In the genomic region with DNA sequence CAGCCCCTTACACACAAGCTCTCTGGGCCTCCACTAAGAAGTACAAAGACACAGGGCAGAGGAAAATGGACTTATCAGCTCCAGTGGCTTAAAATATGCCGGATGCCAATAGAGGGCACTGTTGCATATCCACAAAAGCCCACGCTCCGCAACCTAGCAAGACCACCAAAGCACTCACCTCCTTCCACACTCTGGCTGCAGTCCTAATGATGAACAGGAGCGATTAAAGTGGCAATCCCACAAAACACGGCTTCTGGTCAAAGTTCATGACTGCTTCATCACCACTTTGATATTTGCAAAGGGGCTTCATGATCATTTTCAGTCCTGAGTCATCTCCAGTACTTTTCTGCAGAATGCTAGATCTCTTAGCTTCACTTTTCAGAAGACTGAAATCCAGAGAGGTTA, we compare ENCODE assay signal across 8 cellular contexts.
DNase-seq lines count a peak whose midpoint lies in the region; ATAC-seq and TF ChIP-seq lines count a peak whose summit lies in the region.

No MANE protein-coding gene starts in this region.

- H3K4me1 Mint-ChIP-seq in activated CD8-positive, alpha-beta memory T cell treated with anti-CD3 and anti-CD28 coated beads, Interleukin-2, amount 10 ng/mL, durations not matched to agents 7 days and 5 days = peaks cover 74% of the 10 kb centered on the region

- no peak overlapping the region for H3K4me3 Mint-ChIP-seq in activated CD8-positive, alpha-beta memory T cell treated with anti-CD3 and anti-CD28 coated beads, Interleukin-2, amount 10 ng/mL, durations not matched to agents 7 days and 5 days

- ATAC-seq in activated CD8-positive, alpha-beta memory T cell treated with anti-CD3 and anti-CD28 coated beads, Interleukin-2, amount 10 ng/mL, durations not matched to agents 7 days and 5 days = no peak
- ATAC-seq in HG02678 (IDR thresholded peaks at IDR 0.05; ENCODE audit: unreplicated experiment) (no peak), HG02938 (IDR thresholded peaks at IDR 0.05; ENCODE audit: unreplicated experiment) (no peak)

- H3K36me3 Mint-ChIP-seq in activated CD8-positive, alpha-beta memory T cell treated with anti-CD3 and anti-CD28 coated beads, Interleukin-2, amount 10 ng/mL, durations not matched to agents 7 days and 5 days = peaks cover 2% of the 10 kb centered on the region

- H3K4me3 ChIP-seq in cardiac fibroblast (replicated peaks in 1 of 2; ENCODE audit: low read depth in 2 of 2, low read length in 2 of 2) = no peak overlapping the region

- peaks cover 2% of the 10 kb centered on the region for H3K27me3 Mint-ChIP-seq in activated CD8-positive, alpha-beta memory T cell treated with anti-CD3 and anti-CD28 coated beads, Interleukin-2, amount 10 ng/mL, durations not matched to agents 7 days and 5 days

- no peaks in the 10 kb centered on the region for H3K9me3 Mint-ChIP-seq in activated CD8-positive, alpha-beta memory T cell treated with anti-CD3 and anti-CD28 coated beads, Interleukin-2, amount 10 ng/mL, durations not matched to agents 7 days and 5 days (ENCODE audit: low read depth)

- no peak for DNase-seq in activated CD8-positive, alpha-beta memory T cell treated with anti-CD3 and anti-CD28 coated beads, Interleukin-2, amount 10 ng/mL, durations not matched to agents 7 days and 5 days
- DNase-seq in activated CD8-positive, alpha-beta memory T cell treated with anti-CD3 and anti-CD28 coated beads for 24 hours = no peak
- DNase-seq in NCI-H460 (ENCODE audit: extremely low read depth, low read depth) (peak; percentile 8), cardiac fibroblast (ENCODE audit: low read depth in 2 of 2) (peak; percentile 61 to 81), lung microvascular endothelial cell (ENCODE audit: low read depth in 2 of 2) (peak; percentile 67 to 74), C1 segment of cervical spinal cord (lab: John Stamatoyannopoulos, UW) (no peak)

- peak; percentile 42 for TF ChIP-seq CTCF in cardiac fibroblast (IDR thresholded peaks at IDR 0.05; ENCODE audit: low read depth, low read length)

- CTCF ChIA-PET in activated CD8-positive, alpha-beta memory T cell treated with anti-CD3 and anti-CD28 coated beads, Interleukin-2, amount 10 ng/mL, durations not matched to agents 7 days and 5 days (lab: Charles Lee) = interaction anchor here (0.8 to 3.2 kb wide), 14 partner anchors 11 to 144 kb away, joined by 3 to 13 read pairs (median 4); no protein-coding TSS in a partner anchor

- H3K27ac Mint-ChIP-seq in activated CD8-positive, alpha-beta memory T cell treated with anti-CD3 and anti-CD28 coated beads, Interleukin-2, amount 10 ng/mL, durations not matched to agents 7 days and 5 days = peak overlapping the region; percentile 79

Comparison
In these comparisons a context has a peak if more than half of its experiments do, and no peak if none do; other contexts are left out.
1. DNase-seq: peak in NCI-H460 (single experiment), cardiac fibroblast (2 of 2) and lung microvascular endothelial cell (2 of 2); none in activated CD8-positive, alpha-beta memory T cell treated with anti-CD3 and anti-CD28 coated beads, Interleukin-2, amount 10 ng/mL, durations not matched to agents 7 days and 5 days (single experiment), activated CD8-positive, alpha-beta memory T cell treated with anti-CD3 and anti-CD28 coated beads for 24 hours (single experiment) and C1 segment of cervical spinal cord (0 of 14).